In the genomic region with DNA sequence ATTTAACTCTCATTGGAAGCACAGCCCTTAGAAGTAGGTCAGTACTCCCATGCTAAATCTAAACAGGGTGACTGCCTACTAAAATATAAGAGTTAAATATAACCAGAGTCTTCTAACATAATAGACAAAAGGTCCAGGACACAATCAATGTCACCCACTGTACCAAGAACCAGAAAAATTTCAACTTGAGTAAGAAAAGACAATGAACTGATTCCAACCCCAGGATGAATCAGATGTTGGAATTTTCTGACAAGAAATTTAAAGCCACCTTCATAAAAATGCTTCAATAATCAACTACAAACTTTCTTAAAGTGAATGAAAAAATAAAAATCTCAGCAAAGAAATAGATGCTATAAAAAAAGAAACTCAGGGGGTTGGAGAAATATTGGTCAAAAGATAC, we compare ENCODE assay signal across 21 cellular contexts.
"Had no signal": no experiment of that assay in that cellular context is flagged by ENCODE, and none has a peak within 500 bp of the region (broad histone marks: within the 10 kb centered on the region; RNA-seq: fewer than 3 reads in every experiment).

No MANE protein-coding gene starts in this region.

- H3K27ac ChIP-seq: SJSA1, SK-N-MC had no signal

- H3K36me3 ChIP-seq: MG63, SJSA1 had no signal

- H3K27me3 ChIP-seq: MG63, SJSA1 had no signal

- FAIRE-seq: HepG2, K562, RCC 7860 had no signal

- ATAC-seq: HepG2, K562 had no signal

- H3K4me3 ChIP-seq: K562, MG63, SJSA1, SK-N-MC had no signal

- DNase-seq: MG63, NCI-H1092, NCI-H1436, NCI-H187, NCI-H2029, NCI-H2081 treated with DMSO at 0.1 percent for 48 hours, NCI-H2171, NCI-H226, NCI-H446, NCI-H510A, NCI-H524 treated with DMSO at 0.1 percent for 48 hours, NCI-H69, NCI-H774, Right ventricle myocardium superior, RPMI8226, SIG-M5 had no signal
